In genomic region chr4:33078145-33078544, GRCh38 we compare ENCODE assay signal across 21 cellular contexts.
"Had no signal": no experiment of that assay in that cellular context is flagged by ENCODE, and none has a peak within 500 bp of the region (broad histone marks: within the 10 kb centered on the region; RNA-seq: fewer than 3 reads in every experiment).

No MANE protein-coding gene starts in this region.

- H3K27me3 ChIP-seq: MG63 had no signal

- DNase-seq: KBM-7; MG63; NCI-H1092; NCI-H1105 treated with DMSO at 0.1 percent for 48 hours; NCI-H1436; NCI-H187; NCI-H2029; NCI-H2081 treated with DMSO at 0.1 percent for 48 hours; NCI-H2171; NCI-H226; NCI-H446; NCI-H510A; NCI-H524 treated with DMSO at 0.1 percent for 48 hours; NCI-H69; NCI-H774; NK-92 treated with Interleukin-12 subunit alpha and Interleukin-12 subunit beta, amount 100 ng/mL, for 24 hours; PC-3; SHP77; SK-N-SH had no signal

- H3K9me3 ChIP-seq: MG63, SK-N-SH had no signal

- H3K36me3 ChIP-seq: MG63 had no signal

- H3K4me2 ChIP-seq: SK-N-SH had no signal

- H3K9ac ChIP-seq: SK-N-SH had no signal

- H3K4me3 ChIP-seq: MG63 had no signal

- H3K9me2 ChIP-seq: SK-N-SH had no signal

- H3K27ac ChIP-seq: RWPE1 had no signal

- ATAC-seq: Panc1, PC-3 had no signal
